Comparison of ENCODE assay signal across 21 cellular contexts in the genomic region with DNA sequence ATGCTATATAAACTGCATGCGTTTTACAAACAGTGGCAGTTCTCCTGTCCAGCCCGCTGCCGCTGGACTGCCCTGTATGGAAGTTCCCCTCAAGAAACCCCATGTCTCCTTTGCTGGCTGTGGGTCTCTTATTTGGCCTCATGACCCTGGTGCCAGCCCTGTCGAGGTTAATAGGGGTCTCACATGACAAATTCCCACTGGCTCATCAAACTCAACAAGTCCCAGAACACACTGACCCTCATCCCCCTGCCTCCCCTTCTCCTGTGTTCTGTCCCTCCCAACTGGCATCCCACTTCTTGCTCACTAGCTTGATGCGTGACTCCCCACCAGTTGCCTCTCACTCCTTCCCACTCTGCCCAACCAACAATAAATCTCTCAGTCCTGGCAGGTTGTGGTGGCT.
A peak's percentile ranks its signal among the peaks of the same experiment; 100 is the strongest.
DNase-seq lines count a peak whose midpoint lies in the region; ATAC-seq and TF ChIP-seq lines count a peak whose summit lies in the region.
"Had no signal": no experiment of that assay in that cellular context is flagged by ENCODE, and none has a peak within 500 bp of the region (broad histone marks: within the 10 kb centered on the region; RNA-seq: fewer than 3 reads in every experiment).

No MANE protein-coding gene starts in this region.

- H3K27me3 Mint-ChIP-seq in endothelial cell (ENCODE audit: unreplicated experiment) = peaks cover 6% of the 10 kb centered on the region
- H3K27me3 Mint-ChIP-seq: CD4-positive, alpha-beta T cell had no signal

- no peaks in the 10 kb centered on the region for H3K27me3 ChIP-seq in right atrium auricular region
- H3K27me3 ChIP-seq in heart right ventricle = peaks cover 0 to 6% (median 0%) of the 10 kb centered on the region in 7 donors
- H3K27me3 ChIP-seq in stomach = no peaks in the 10 kb centered on the region
- H3K27me3 ChIP-seq: BLaER1, MG63, Peyer's patch had no signal

- no peaks in the 10 kb centered on the region for H3K36me3 Mint-ChIP-seq in endothelial cell (ENCODE audit: low read depth, unreplicated experiment)

- TF ChIP-seq EP300 in stomach (IDR thresholded peaks at IDR 0.05) = no peak

- H3K9me3 ChIP-seq in right atrium auricular region (peaks cover 0 to 6% of the 10 kb centered on the region in 2 donors), heart right ventricle (peaks cover 0 to 9% (median 0%) of the 10 kb centered on the region in 11 donors), stomach (peaks cover 0 to 8% (median 4%) of the 10 kb centered on the region in 4 donors)
- H3K9me3 ChIP-seq: Caco-2, Peyer's patch had no signal

- no peaks in the 10 kb centered on the region for H3K36me3 ChIP-seq in right atrium auricular region
- H3K36me3 ChIP-seq in heart right ventricle = no peaks in the 10 kb centered on the region
- H3K36me3 ChIP-seq in stomach = no peaks in the 10 kb centered on the region
- H3K36me3 ChIP-seq: MG63, Peyer's patch had no signal

- intact Hi-C loops in heart right ventricle (cut with DNase I) = loop anchor here in 1 of 10 donors (10.0 kb wide), 1 partner anchor 101 kb away; no protein-coding TSS in a partner anchor
- intact Hi-C loops in stomach (cut with DNase I; ENCODE audit: low total_unique reads) = no loop called here

- 83 to 92% methylated on average over 5 of the region's 5 CpGs for WGBS in heart right ventricle, 2 donors
- WGBS in stomach, 5 donors = 88 to 94% (median 91%) methylated on average over 5 of the region's 5 CpGs

- TF ChIP-seq CTCF in right atrium auricular region (IDR thresholded peaks at IDR 0.05) (no peak), heart right ventricle (IDR thresholded peaks at IDR 0.05) (no peak), endothelial cell (IDR thresholded peaks at IDR 0.05; ENCODE audit: unreplicated experiment) (no peak), stomach (IDR thresholded peaks at IDR 0.05) (no peak)

- H3K4me1 Mint-ChIP-seq in endothelial cell (ENCODE audit: unreplicated experiment) = no peaks in the 10 kb centered on the region

- peak overlapping the region; percentile 27 for H3K27ac Mint-ChIP-seq in endothelial cell (ENCODE audit: unreplicated experiment)
- H3K27ac Mint-ChIP-seq: CD4-positive, alpha-beta T cell had no signal

- H3K4me3 Mint-ChIP-seq in endothelial cell (ENCODE audit: unreplicated experiment) = no peak overlapping the region
- H3K4me3 Mint-ChIP-seq: CD4-positive, alpha-beta T cell had no signal

- H3K27ac ChIP-seq in right atrium auricular region (no peak overlapping the region), heart right ventricle (no peak overlapping the region), stomach (no peak overlapping the region)
- H3K27ac ChIP-seq: BLaER1, Peyer's patch had no signal

- ATAC-seq in heart right ventricle = no peak
- ATAC-seq in stimulated activated naive CD8-positive, alpha-beta T cell treated with anti-CD3 and anti-CD28 coated beads, Interleukin-15, Interleukin-2, amounts not matched to agents 100 U/mL and 50 U/mL, for 24 hours = no peak
- ATAC-seq: GM12878, K562 had no signal

- H3K4me3 ChIP-seq in right atrium auricular region = no peak overlapping the region
- no peak overlapping the region for H3K4me3 ChIP-seq in heart right ventricle
- no peak overlapping the region for H3K4me3 ChIP-seq in stomach
- H3K4me3 ChIP-seq: BLaER1, GM12878, K562, MG63, Peyer's patch had no signal

- DNase-seq in right atrium auricular region (ENCODE audit: low spot score) = peak; percentile 34
- DNase-seq in heart right ventricle = no peak
- DNase-seq in endothelial cell (ENCODE audit: low spot score) = no peak
- peak; percentile 11 for DNase-seq in stomach
- no peak for DNase-seq in stimulated activated naive CD8-positive, alpha-beta T cell treated with anti-CD3 and anti-CD28 coated beads, Interleukin-15, Interleukin-2, amounts not matched to agents 100 U/mL and 50 U/mL, for 24 hours
- DNase-seq in NCI-H1105 treated with DMSO at 0.1 percent for 48 hours (lab: John Stamatoyannopoulos, UW) = no peak
- no peak for DNase-seq in dermis blood vessel endothelial cell
- DNase-seq: Caco-2; CD4-positive, alpha-beta T cell; DMS 273 treated with DMSO at 0.1 percent for 48 hours; DMS79 treated with DMSO at 0.1 percent for 48 hours; H7; MG63; NCI-H1417 treated with DMSO at 0.1 percent for 48 hours; NCI-H187; NCI-H446; NCI-H526 had no signal

- no peaks in the 10 kb centered on the region for H3K4me1 ChIP-seq in right atrium auricular region
- H3K4me1 ChIP-seq in heart right ventricle = peaks cover 0 to 5% (median 0%) of the 10 kb centered on the region in 9 donors
- H3K4me1 ChIP-seq in stomach = no peaks in the 10 kb centered on the region
- H3K4me1 ChIP-seq: Caco-2, Peyer's patch had no signal

- no peaks in the 10 kb centered on the region for H3K9me3 Mint-ChIP-seq in endothelial cell (ENCODE audit: unreplicated experiment)
- H3K9me3 Mint-ChIP-seq: CD4-positive, alpha-beta T cell had no signal

- TF ChIP-seq POLR2A in stomach (IDR thresholded peaks at IDR 0.05) = no peak

Comparison
In these comparisons a context has a peak if more than half of its experiments do, and no peak if none do; other contexts are left out.
1. DNase-seq: peak in right atrium auricular region (single experiment) and stomach (single experiment); none in heart right ventricle (0 of 2), endothelial cell (single experiment), stimulated activated naive CD8-positive, alpha-beta T cell treated with anti-CD3 and anti-CD28 coated beads, Interleukin-15, Interleukin-2, amounts not matched to agents 100 U/mL and 50 U/mL, for 24 hours (single experiment), NCI-H1105 treated with DMSO at 0.1 percent for 48 hours (single experiment) and dermis blood vessel endothelial cell (single experiment).